ENCODE assay signal across 8 cellular contexts in genomic region chr7:7181519-7182155, GRCh38. TPM values are rescaled to one million over a fixed set of nuclear protein-coding genes. Genes with fewer than 3 reads are reported as not detected.
A peak's percentile ranks its signal among the peaks of the same experiment; 100 is the strongest.
DNase-seq lines count a peak whose midpoint lies in the region; ATAC-seq, FAIRE-seq and TF ChIP-seq lines count a peak whose summit lies in the region.

No MANE protein-coding gene starts in this region.

- peak overlapping the region; percentile 98 for H3K4me3 Mint-ChIP-seq in T-helper 17 cell

- H3K27me3 ChIP-seq in H7 (ENCODE audit: control insufficient read depth, insufficient read depth, low read length) (no peaks in the 10 kb centered on the region), brain microvascular endothelial cell (replicated peaks) (no peaks in the 10 kb centered on the region)

- ATAC-seq in T-helper 17 cell: peak; percentile 50

- H3K9me3 ChIP-seq in T-helper 17 cell (ENCODE audit: control insufficient read depth, low read length, poor library complexity, severe bottlenecking): no peaks in the 10 kb centered on the region

- H3K4me3 ChIP-seq in H7 (ENCODE audit: insufficient read depth, low read depth, low read length) (peak overlapping the region; percentile 81), brain microvascular endothelial cell (ENCODE audit: low read depth, low read length) (peak overlapping the region; percentile 63)

- peak overlapping the region; percentile 60 for H3K27ac ChIP-seq in brain microvascular endothelial cell

- peak; percentile 49 for DNase-seq in H7
- DNase-seq in LHCN-M2 (ENCODE audit: low read depth): peak; percentile 80
- peak; percentile 15 to 43 (median 37) for DNase-seq in T-helper 17 cell
- no peak for DNase-seq in brain microvascular endothelial cell
- peak; percentile 31 for DNase-seq in stimulated activated CD4-positive, alpha-beta T cell treated with anti-CD3 and anti-CD28 coated beads, Interleukin-1b, Interleukin-23, amount 100 ng/mL, for 48 hours
- no peak for DNase-seq in H54 (ENCODE audit: insufficient read length, low spot score)

- H3K27me3 Mint-ChIP-seq in T-helper 17 cell: no peaks in the 10 kb centered on the region

- H3K36me3 ChIP-seq in H7 (replicated peaks; ENCODE audit: control insufficient read depth, insufficient read depth, low read length) (no peaks in the 10 kb centered on the region), brain microvascular endothelial cell (replicated peaks) (no peaks in the 10 kb centered on the region)

- H3K36me3 Mint-ChIP-seq in T-helper 17 cell (ENCODE audit: low read depth): peaks cover 3% of the 10 kb centered on the region

- FAIRE-seq in islet of Langerhans (lab: Jason Lieb, UNC) (peak; percentile 21), H54 (lab: Jason Lieb, UNC) (no peak)

- in situ Hi-C loops in brain microvascular endothelial cell (cut with HindIII; ENCODE audit: low pct_ligation_motif_present, low sequenced_read_pairs): no loop called here

- TF ChIP-seq CTCF in GM12873 (IDR thresholded peaks at IDR 0.05; ENCODE audit: insufficient read depth, low read depth, low read length, missing control alignments) (peak; percentile 28), brain microvascular endothelial cell (IDR thresholded peaks at IDR 0.05; ENCODE audit: low read depth, low read length, missing control alignments) (no peak)

- TF ChIP-seq POLR2A in H54 (IDR thresholded peaks at IDR 0.05; ENCODE audit: low read depth, low read length): no peak

- peaks cover 30% of the 10 kb centered on the region for H3K4me1 Mint-ChIP-seq in T-helper 17 cell

- H3K27ac Mint-ChIP-seq in T-helper 17 cell: peak overlapping the region; percentile 98

RNA-seq across cellular contexts. Expression of gene C1GALT1, which starts 0.7 kb away (rescaled TPM):
- total RNA-seq in H7 (2014; rRNA removed; shearing (Covaris generic)): 55.9 and 101 TPM in 2 replicates
- total RNA-seq in LHCN-M2 (2014; rRNA removed) (555 and 675 TPM in 2 replicates), T-helper 17 cell (10 to 100 TPM; 51.4 to 54.2 TPM)
- 67.7 TPM for polyA plus RNA-seq in LHCN-M2 (2012)

Comparison
In these comparisons a context has a peak if more than half of its experiments do, and no peak if none do; other contexts are left out.
1. DNase-seq: peak in H7 (single experiment), LHCN-M2 (single experiment), T-helper 17 cell (3 of 3) and stimulated activated CD4-positive, alpha-beta T cell treated with anti-CD3 and anti-CD28 coated beads, Interleukin-1b, Interleukin-23, amount 100 ng/mL, for 48 hours (single experiment); none in brain microvascular endothelial cell (single experiment) and H54 (single experiment).